Comparison of ENCODE assay signal across 1 cellular context in genomic region chr3:120560304-120561250, GRCh38.
TF ChIP-seq lines count a peak whose summit lies in the region.

No MANE protein-coding gene starts in this region.

TF ChIP-seq in HCT116, 20 proteins besides CTCF, POLR2A, EP300 and RAD21 (continued from another document):
- TF ChIP-seq, protein P1, sequence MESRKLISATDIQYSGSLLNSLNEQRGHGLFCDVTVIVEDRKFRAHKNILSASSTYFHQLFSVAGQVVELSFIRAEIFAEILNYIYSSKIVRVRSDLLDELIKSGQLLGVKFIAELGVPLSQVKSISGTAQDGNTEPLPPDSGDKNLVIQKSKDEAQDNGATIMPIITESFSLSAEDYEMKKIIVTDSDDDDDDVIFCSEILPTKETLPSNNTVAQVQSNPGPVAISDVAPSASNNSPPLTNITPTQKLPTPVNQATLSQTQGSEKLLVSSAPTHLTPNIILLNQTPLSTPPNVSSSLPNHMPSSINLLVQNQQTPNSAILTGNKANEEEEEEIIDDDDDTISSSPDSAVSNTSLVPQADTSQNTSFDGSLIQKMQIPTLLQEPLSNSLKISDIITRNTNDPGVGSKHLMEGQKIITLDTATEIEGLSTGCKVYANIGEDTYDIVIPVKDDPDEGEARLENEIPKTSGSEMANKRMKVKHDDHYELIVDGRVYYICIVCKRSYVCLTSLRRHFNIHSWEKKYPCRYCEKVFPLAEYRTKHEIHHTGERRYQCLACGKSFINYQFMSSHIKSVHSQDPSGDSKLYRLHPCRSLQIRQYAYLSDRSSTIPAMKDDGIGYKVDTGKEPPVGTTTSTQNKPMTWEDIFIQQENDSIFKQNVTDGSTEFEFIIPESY (IDR thresholded peaks at IDR 0.05; ENCODE audit: extremely low read depth, insufficient replicate concordance, low read length) = no peak
- no peak for TF ChIP-seq SRF (IDR thresholded peaks at IDR 0.05; ENCODE audit: low read depth)
- no peak for TF ChIP-seq EGR1 (IDR thresholded peaks at IDR 0.05; ENCODE audit: low read depth)
- TF ChIP-seq POLR2AphosphoS5 (IDR thresholded peaks at IDR 0.05; ENCODE audit: low read depth, low read length) = no peak
- TF ChIP-seq TCF7L2 (IDR thresholded peaks at IDR 0.05; ENCODE audit: borderline replicate concordance, extremely low read depth, insufficient read depth, insufficient read length) = no peak
- no peak for TF ChIP-seq CBX3 (IDR thresholded peaks at IDR 0.05; ENCODE audit: low read depth)
- TF ChIP-seq FOSL1 (IDR thresholded peaks at IDR 0.05; ENCODE audit: low read depth) = no peak
- no peak for TF ChIP-seq REST (IDR thresholded peaks at IDR 0.05; ENCODE audit: low read depth)
- TF ChIP-seq ZNF274 (IDR thresholded peaks at IDR 0.05; ENCODE audit: low read depth, low read length) = no peak
- no peak for TF ChIP-seq YY1 (IDR thresholded peaks at IDR 0.05; ENCODE audit: extremely low read depth, insufficient replicate concordance, low read depth, low read length)
- TF ChIP-seq, protein P2, sequence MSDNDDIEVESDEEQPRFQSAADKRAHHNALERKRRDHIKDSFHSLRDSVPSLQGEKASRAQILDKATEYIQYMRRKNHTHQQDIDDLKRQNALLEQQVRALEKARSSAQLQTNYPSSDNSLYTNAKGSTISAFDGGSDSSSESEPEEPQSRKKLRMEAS (IDR thresholded peaks at IDR 0.05) = no peak
- no peak for TF ChIP-seq EZH2phosphoT487 (IDR thresholded peaks at IDR 0.05; ENCODE audit: borderline replicate concordance)
- no peak for TF ChIP-seq JUND (IDR thresholded peaks at IDR 0.05)
- TF ChIP-seq SIN3A (IDR thresholded peaks at IDR 0.05; ENCODE audit: low read depth) = no peak
- TF ChIP-seq ELF1 (IDR thresholded peaks at IDR 0.05; ENCODE audit: borderline replicate concordance, low read depth) = no peak
- no peak for TF ChIP-seq SP1 (IDR thresholded peaks at IDR 0.05; ENCODE audit: low read depth)
- TF ChIP-seq ATF3 (IDR thresholded peaks at IDR 0.05) = no peak
- no peak for TF ChIP-seq ZFX (IDR thresholded peaks at IDR 0.05)
